Comparison of ENCODE assay signal across 13 cellular contexts in genomic region chr18:79637181-79637920, GRCh38.
"Had no signal": no experiment of that assay in that cellular context is flagged by ENCODE, and none has a peak within 500 bp of the region (broad histone marks: within the 10 kb centered on the region; RNA-seq: fewer than 3 reads in every experiment).

No MANE protein-coding gene starts in this region.

- H3K4me3 ChIP-seq: heart left ventricle, lower lobe of right lung, prostate gland, upper lobe of left lung had no signal

- H3K27ac Mint-ChIP-seq: activated T-cell treated with anti-CD3 and anti-CD28 coated beads, Interleukin-2, amount 50 U/mL, for 72 hours; naive B cell had no signal

- H3K4me3 Mint-ChIP-seq: activated T-cell treated with anti-CD3 and anti-CD28 coated beads, Interleukin-2, amount 50 U/mL, for 72 hours; naive B cell had no signal

- H3K27me3 ChIP-seq: ascending aorta had no signal

- H3K36me3 ChIP-seq: ascending aorta, heart left ventricle, lower lobe of right lung, neutrophil, prostate gland, upper lobe of left lung had no signal

- H3K4me1 ChIP-seq: prostate gland had no signal

- H3K27ac ChIP-seq: heart left ventricle, lower lobe of right lung, neutrophil, prostate gland, upper lobe of left lung had no signal

- ATAC-seq: activated CD4-positive, CD25-positive, alpha-beta regulatory T cell treated with anti-CD3 and anti-CD28 coated beads, Interleukin-2, amount 50 U/mL, for 24 hours; activated T-cell treated with anti-CD3 and anti-CD28 coated beads, Interleukin-2, amount 50 U/mL, for 72 hours had no signal

- H3K9me3 ChIP-seq: ascending aorta, heart left ventricle, lower lobe of right lung, neutrophil, prostate gland, upper lobe of left lung had no signal

- H3K36me3 Mint-ChIP-seq: naive B cell had no signal

- DNase-seq: activated CD4-positive, alpha-beta T cell treated with anti-CD3 and anti-CD28 coated beads, Interleukin-2, amount 50 U/mL, for 4 hours; activated gamma-delta T cell treated with Interleukin-2 at 50 U/mL for 16 hours; activated T-cell treated with anti-CD3 and anti-CD28 coated beads, Interleukin-2, amount 50 U/mL, for 72 hours; heart left ventricle; lower lobe of right lung; naive B cell; stimulated activated CD4-positive, alpha-beta T cell treated with anti-CD3 and anti-CD28 coated beads, Interleukin-2, amount 100 ng/mL, for 48 hours; stimulated activated naive CD4-positive, alpha-beta T cell treated with Interleukin-2 at 50 U/mL for 16 hours had no signal
